Comparison of ENCODE assay signal across 8 cellular contexts in genomic region chr5:110590187-110590586, GRCh38.
DNase-seq lines count a peak whose midpoint lies in the region; ATAC-seq and TF ChIP-seq lines count a peak whose summit lies in the region.

No MANE protein-coding gene starts in this region.

- H3K4me1 Mint-ChIP-seq in natural killer cell: no peaks in the 10 kb centered on the region

- no peak overlapping the region for H3K27ac Mint-ChIP-seq in natural killer cell

- H3K9me2 ChIP-seq in GM23248 (ENCODE audit: insufficient read depth) (no peaks in the 10 kb centered on the region), hepatocyte (replicated peaks; ENCODE audit: insufficient read depth) (no peaks in the 10 kb centered on the region)

- H3K4me2 ChIP-seq in DND-41 (ENCODE audit: insufficient read depth, low read length): no peak overlapping the region
- H3K4me2 ChIP-seq in GM23248 (ENCODE audit: unreplicated experiment): no peak overlapping the region
- no peak overlapping the region for H3K4me2 ChIP-seq in OCI-LY3 (ENCODE audit: low read length)
- H3K4me2 ChIP-seq in hepatocyte: no peak overlapping the region

- H3K4me3 ChIP-seq in DND-41 (ENCODE audit: low read depth in 1 of 2, low read length in 2 of 2) (no peak overlapping the region), GM23248 (no peak overlapping the region), OCI-LY3 (ENCODE audit: low read length) (no peak overlapping the region), hepatocyte (no peak overlapping the region)

- no peak overlapping the region for H3K27ac ChIP-seq in DND-41 (ENCODE audit: low read length)
- no peak overlapping the region for H3K27ac ChIP-seq in GM23248
- no peak overlapping the region for H3K27ac ChIP-seq in OCI-LY3 (ENCODE audit: low read length)
- H3K27ac ChIP-seq in hepatocyte: no peak overlapping the region

- H3K4me3 Mint-ChIP-seq in natural killer cell: no peak overlapping the region

- 30 to 42% methylated on average over 2 of the region's 2 CpGs for WGBS in GM23248 (ENCODE audit: low coverage in 1 of 2, low lambda C conversion rate in 2 of 2, missing lambda C conversion rate in 2 of 2), 2 experiments
- WGBS in hepatocyte (ENCODE audit: low lambda C conversion rate, missing lambda C conversion rate): 38% methylated on average over 2 of the region's 2 CpGs

- H3K9me3 ChIP-seq in DND-41 (ENCODE audit: insufficient read depth, low read length, severe bottlenecking) (peaks cover 8% of the 10 kb centered on the region), GM23248 (ENCODE audit: low read depth) (no peaks in the 10 kb centered on the region), OCI-LY3 (ENCODE audit: insufficient read depth, low read length) (no peaks in the 10 kb centered on the region), hepatocyte (ENCODE audit: low read depth) (no peaks in the 10 kb centered on the region)

- in situ Hi-C loops in GM23248 (cut with MboI): no loop called here

- H3K36me3 ChIP-seq in DND-41 (ENCODE audit: insufficient read depth, low read length): no peaks in the 10 kb centered on the region
- no peaks in the 10 kb centered on the region for H3K36me3 ChIP-seq in GM23248 (ENCODE audit: low read depth)
- no peaks in the 10 kb centered on the region for H3K36me3 ChIP-seq in OCI-LY3 (replicated peaks; ENCODE audit: low read depth, low read length)
- H3K36me3 ChIP-seq in hepatocyte (replicated peaks; ENCODE audit: insufficient read depth, low read depth): no peaks in the 10 kb centered on the region

- peak; percentile 60 for TF ChIP-seq CTCF in DND-41 (IDR thresholded peaks at IDR 0.05; ENCODE audit: borderline replicate concordance, extremely low read depth, low read length, poor library complexity, severe bottlenecking)
- TF ChIP-seq CTCF in OCI-LY3 (IDR thresholded peaks at IDR 0.05; ENCODE audit: low read depth, low read length): peak; percentile 48
- peak; percentile 47 for TF ChIP-seq CTCF in hepatocyte (IDR thresholded peaks at IDR 0.05; ENCODE audit: poor library complexity)
- TF ChIP-seq CTCF in natural killer cell (IDR thresholded peaks at IDR 0.05): no peak

- peaks cover 6% of the 10 kb centered on the region for H3K36me3 Mint-ChIP-seq in natural killer cell

- H3K9me3 Mint-ChIP-seq in natural killer cell: peaks cover 3 to 4% of the 10 kb centered on the region in 2 donors

- DNase-seq in DND-41: no peak
- peak; percentile 50 for DNase-seq in GM23248
- peak; percentile 30 for DNase-seq in hepatocyte (ENCODE audit: low spot score)
- no peak for DNase-seq in hepatic stellate cell (ENCODE audit: low spot score)
- no peak for DNase-seq in natural killer cell
- DNase-seq in mucosa of gallbladder (ENCODE audit: low spot score): no peak
- no peak for DNase-seq in activated effector memory CD4-positive, alpha-beta T cell treated with anti-CD3 and anti-CD28 coated beads, Interleukin-2, amount 50 U/mL, for 16 hours

- H3K27me3 Mint-ChIP-seq in natural killer cell (ENCODE audit: low read depth in 2 of 2): no peaks in the 10 kb centered on the region

- no peaks in the 10 kb centered on the region for H3K27me3 ChIP-seq in DND-41 (ENCODE audit: insufficient read depth, low read length, poor library complexity)
- H3K27me3 ChIP-seq in GM23248 (replicated peaks; ENCODE audit: insufficient read depth): no peaks in the 10 kb centered on the region
- H3K27me3 ChIP-seq in OCI-LY3 (ENCODE audit: low read depth, low read length): no peaks in the 10 kb centered on the region
- no peaks in the 10 kb centered on the region for H3K27me3 ChIP-seq in hepatocyte

- H3K9ac ChIP-seq in DND-41 (ENCODE audit: low read depth, low read length) (no peak overlapping the region), GM23248 (no peak overlapping the region), OCI-LY3 (ENCODE audit: low read length) (no peak overlapping the region)

- H2AFZ ChIP-seq in DND-41 (ENCODE audit: low read depth, low read length) (no peak overlapping the region), GM23248 (no peak overlapping the region), OCI-LY3 (ENCODE audit: low read depth, low read length) (no peak overlapping the region), hepatocyte (no peak overlapping the region)

- peak; percentile 71 for ATAC-seq in DND-41 (ENCODE audit: insufficient read depth, low read depth)
- ATAC-seq in natural killer cell: no peak

- H3K79me2 ChIP-seq in DND-41 (ENCODE audit: insufficient read depth, low read length): no peaks in the 10 kb centered on the region
- no peaks in the 10 kb centered on the region for H3K79me2 ChIP-seq in GM23248 (ENCODE audit: insufficient read depth)
- H3K79me2 ChIP-seq in OCI-LY3 (ENCODE audit: low read length): no peaks in the 10 kb centered on the region
- no peaks in the 10 kb centered on the region for H3K79me2 ChIP-seq in hepatocyte

- intact Hi-C loops in natural killer cell (cut with micrococcal nuclease): no loop called here

- H3F3A ChIP-seq in GM23248 (ENCODE audit: insufficient read depth): no peaks in the 10 kb centered on the region

- H3K4me1 ChIP-seq in DND-41 (ENCODE audit: insufficient read depth, low read length): no peaks in the 10 kb centered on the region
- H3K4me1 ChIP-seq in GM23248 (ENCODE audit: insufficient read depth): no peaks in the 10 kb centered on the region
- no peaks in the 10 kb centered on the region for H3K4me1 ChIP-seq in OCI-LY3 (ENCODE audit: low read length)
- peaks cover 7% of the 10 kb centered on the region for H3K4me1 ChIP-seq in hepatocyte (ENCODE audit: insufficient read depth)

- H4K20me1 ChIP-seq in DND-41 (ENCODE audit: insufficient read depth, low read length) (no peaks in the 10 kb centered on the region), GM23248 (ENCODE audit: insufficient read depth) (no peaks in the 10 kb centered on the region), OCI-LY3 (ENCODE audit: insufficient read depth, low read length) (no peaks in the 10 kb centered on the region), hepatocyte (ENCODE audit: insufficient read depth, poor library complexity, severe bottlenecking) (no peaks in the 10 kb centered on the region)

Comparison
In these comparisons a context has a peak if more than half of its experiments do, and no peak if none do; other contexts are left out.
1. DNase-seq: peak in GM23248 (single experiment) and hepatocyte (single experiment); none in DND-41 (single experiment), hepatic stellate cell (single experiment), natural killer cell (single experiment), mucosa of gallbladder (single experiment) and activated effector memory CD4-positive, alpha-beta T cell treated with anti-CD3 and anti-CD28 coated beads, Interleukin-2, amount 50 U/mL, for 16 hours (single experiment).